1 cellular context compared by ENCODE assay signal in genomic region chr19:35295792-35296462, GRCh38.
A peak's percentile ranks its signal among the peaks of the same experiment; 100 is the strongest.
TF ChIP-seq lines count a peak whose summit lies in the region.

No MANE protein-coding gene starts in this region.

TF ChIP-seq in HepG2, 621 proteins besides CTCF, POLR2A, EP300 and RAD21:
- TF ChIP-seq ZHX2 (IDR thresholded peaks at IDR 0.05; ENCODE audit: low read depth) (no peak), ZHX2 (CRISPR knock-in tag; IDR thresholded peaks at IDR 0.05; ENCODE audit: borderline replicate concordance) (no peak), GABPB1 (CRISPR knock-in tag; IDR thresholded peaks at IDR 0.05) (peak; percentile 19; the same call in 1 of the 2 replicates), ZNF839 (CRISPR knock-in tag; IDR thresholded peaks at IDR 0.05; ENCODE audit: borderline replicate concordance) (no peak), ATF7-NPFF (CRISPR knock-in tag; IDR thresholded peaks at IDR 0.05; ENCODE audit: low read depth) (no peak), ZMYM3 (CRISPR knock-in tag; IDR thresholded peaks at IDR 0.05) (0 out of 2 replicates have a peak, but pooled peaks have one; percentile 15), SP5 (CRISPR knock-in tag; IDR thresholded peaks at IDR 0.05; ENCODE audit: borderline replicate concordance, low read depth) (no peak), BCLAF1 (IDR thresholded peaks at IDR 0.05) (no peak), MEF2D (CRISPR knock-in tag; IDR thresholded peaks at IDR 0.05) (no peak), ZNF768 (CRISPR knock-in tag; IDR thresholded peaks at IDR 0.05) (peak; percentile 16; the same call in 1 of the 2 replicates), GATAD1 (CRISPR knock-in tag; IDR thresholded peaks at IDR 0.05) (no peak), ZNF629 (CRISPR knock-in tag; conservative IDR thresholded peaks at IDR 0.05) (peak; percentile 60), ZNF782 (CRISPR knock-in tag; IDR thresholded peaks at IDR 0.05; ENCODE audit: borderline replicate concordance) (no peak), ZFP36L1 (CRISPR knock-in tag; IDR thresholded peaks at IDR 0.05) (no peak)
- TF ChIP-seq, protein P1, sequence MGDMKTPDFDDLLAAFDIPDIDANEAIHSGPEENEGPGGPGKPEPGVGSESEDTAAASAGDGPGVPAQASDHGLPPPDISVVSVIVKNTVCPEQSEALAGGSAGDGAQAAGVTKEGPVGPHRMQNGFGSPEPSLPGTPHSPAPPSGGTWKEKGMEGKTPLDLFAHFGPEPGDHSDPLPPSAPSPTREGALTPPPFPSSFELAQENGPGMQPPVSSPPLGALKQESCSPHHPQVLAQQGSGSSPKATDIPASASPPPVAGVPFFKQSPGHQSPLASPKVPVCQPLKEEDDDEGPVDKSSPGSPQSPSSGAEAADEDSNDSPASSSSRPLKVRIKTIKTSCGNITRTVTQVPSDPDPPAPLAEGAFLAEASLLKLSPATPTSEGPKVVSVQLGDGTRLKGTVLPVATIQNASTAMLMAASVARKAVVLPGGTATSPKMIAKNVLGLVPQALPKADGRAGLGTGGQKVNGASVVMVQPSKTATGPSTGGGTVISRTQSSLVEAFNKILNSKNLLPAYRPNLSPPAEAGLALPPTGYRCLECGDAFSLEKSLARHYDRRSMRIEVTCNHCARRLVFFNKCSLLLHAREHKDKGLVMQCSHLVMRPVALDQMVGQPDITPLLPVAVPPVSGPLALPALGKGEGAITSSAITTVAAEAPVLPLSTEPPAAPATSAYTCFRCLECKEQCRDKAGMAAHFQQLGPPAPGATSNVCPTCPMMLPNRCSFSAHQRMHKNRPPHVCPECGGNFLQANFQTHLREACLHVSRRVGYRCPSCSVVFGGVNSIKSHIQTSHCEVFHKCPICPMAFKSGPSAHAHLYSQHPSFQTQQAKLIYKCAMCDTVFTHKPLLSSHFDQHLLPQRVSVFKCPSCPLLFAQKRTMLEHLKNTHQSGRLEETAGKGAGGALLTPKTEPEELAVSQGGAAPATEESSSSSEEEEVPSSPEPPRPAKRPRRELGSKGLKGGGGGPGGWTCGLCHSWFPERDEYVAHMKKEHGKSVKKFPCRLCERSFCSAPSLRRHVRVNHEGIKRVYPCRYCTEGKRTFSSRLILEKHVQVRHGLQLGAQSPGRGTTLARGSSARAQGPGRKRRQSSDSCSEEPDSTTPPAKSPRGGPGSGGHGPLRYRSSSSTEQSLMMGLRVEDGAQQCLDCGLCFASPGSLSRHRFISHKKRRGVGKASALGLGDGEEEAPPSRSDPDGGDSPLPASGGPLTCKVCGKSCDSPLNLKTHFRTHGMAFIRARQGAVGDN (CRISPR knock-in tag; IDR thresholded peaks at IDR 0.05), result peak; percentile 48
- TF ChIP-seq, protein P2, sequence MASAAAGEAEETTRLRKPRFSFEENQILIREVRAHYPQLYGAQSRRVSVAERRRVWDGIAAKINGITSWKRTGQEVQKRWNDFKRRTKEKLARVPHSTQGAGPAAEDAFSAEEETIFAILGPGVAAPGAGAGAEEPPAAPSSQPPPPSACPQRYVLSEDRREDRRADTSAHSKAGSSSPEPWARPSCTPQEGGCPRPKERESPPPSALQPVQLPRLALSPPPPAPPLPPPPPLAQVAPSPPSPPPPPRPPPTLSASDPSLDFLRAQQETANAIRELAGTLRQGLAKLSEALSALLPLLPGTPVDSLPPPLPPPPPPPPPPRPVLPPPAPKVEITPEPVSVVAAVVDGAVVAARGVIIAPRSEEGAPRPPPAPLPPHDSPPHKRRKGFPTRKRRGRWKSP (CRISPR knock-in tag; IDR thresholded peaks at IDR 0.05), result no peak
- TF ChIP-seq, protein P3, sequence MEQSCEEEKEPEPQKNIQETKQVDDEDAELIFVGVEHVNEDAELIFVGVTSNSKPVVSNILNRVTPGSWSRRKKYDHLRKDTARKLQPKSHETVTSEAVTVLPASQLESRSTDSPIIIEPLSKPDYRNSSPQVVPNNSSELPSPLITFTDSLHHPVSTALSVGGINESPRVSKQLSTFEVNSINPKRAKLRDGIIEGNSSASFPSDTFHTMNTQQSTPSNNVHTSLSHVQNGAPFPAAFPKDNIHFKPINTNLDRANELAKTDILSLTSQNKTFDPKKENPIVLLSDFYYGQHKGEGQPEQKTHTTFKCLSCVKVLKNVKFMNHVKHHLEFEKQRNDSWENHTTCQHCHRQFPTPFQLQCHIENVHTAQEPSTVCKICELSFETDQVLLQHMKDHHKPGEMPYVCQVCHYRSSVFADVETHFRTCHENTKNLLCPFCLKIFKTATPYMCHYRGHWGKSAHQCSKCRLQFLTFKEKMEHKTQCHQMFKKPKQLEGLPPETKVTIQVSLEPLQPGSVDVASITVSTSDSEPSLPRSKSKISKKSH (CRISPR knock-in tag; IDR thresholded peaks at IDR 0.05; ENCODE audit: borderline replicate concordance), result 0 out of 2 replicates have a peak, but pooled peaks have one; percentile 22
